In the genomic region with DNA sequence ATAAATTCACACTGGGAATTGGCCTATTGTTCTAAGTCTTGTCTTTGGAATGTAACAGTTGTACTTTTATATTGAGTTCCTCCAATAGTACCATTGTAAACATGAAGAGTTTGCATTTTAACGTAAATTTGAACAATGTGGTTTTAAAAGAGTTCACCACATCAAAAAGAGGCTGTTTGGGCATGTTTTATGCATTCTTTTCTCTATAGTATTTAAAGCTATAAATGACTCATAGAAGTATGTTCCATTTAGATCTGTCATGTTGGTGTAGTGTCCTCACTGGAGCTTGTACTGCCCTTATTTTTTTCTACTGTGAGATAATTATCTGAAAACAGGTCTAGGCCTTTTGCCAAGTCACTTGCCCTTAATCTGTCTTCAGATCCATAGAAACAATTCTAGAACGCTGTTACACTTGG, we compare ENCODE assay signal across 15 cellular contexts.
DNase-seq lines count a peak whose midpoint lies in the region; ATAC-seq and TF ChIP-seq lines count a peak whose summit lies in the region.
"Had no signal": no experiment of that assay in that cellular context is flagged by ENCODE, and none has a peak within 500 bp of the region (broad histone marks: within the 10 kb centered on the region; RNA-seq: fewer than 3 reads in every experiment).

No MANE protein-coding gene starts in this region.

- peak; percentile 62 for DNase-seq in HT-29 (ENCODE audit: low spot score)
- no peak for DNase-seq in T-helper 2 cell treated with Interferon-gamma antibody and Interleukin-4, amounts not matched to agents 5 μg/mL and 100 μg/mL, for 36 hours (ENCODE audit: low spot score)
- DNase-seq in foreskin keratinocyte = peak; percentile 88 to 93
- DNase-seq in activated T-cell treated with anti-CD3 and anti-CD28 coated beads for 4 hours = no peak
- no peak for DNase-seq in stimulated activated CD4-positive, alpha-beta T cell treated with anti-CD3 and anti-CD28 coated beads, Interleukin-4, amount 100 ng/mL, for 4 hours
- DNase-seq in stimulated activated CD4-positive, alpha-beta T cell treated with anti-CD3 and anti-CD28 coated beads, Interleukin-12 subunit alpha, Interleukin-12 subunit beta, amount 100 ng/mL, for 4 hours = no peak
- DNase-seq: activated CD8-positive, alpha-beta memory T cell treated with anti-CD3 and anti-CD28 coated beads for 24 hours; CD4-positive, alpha-beta memory T cell; NCI-H146; right lobe of liver; Right ventricle myocardium superior had no signal

- no peaks in the 10 kb centered on the region for H3K27me3 ChIP-seq in BLaER1
- peaks cover 3% of the 10 kb centered on the region for H3K27me3 ChIP-seq in foreskin keratinocyte
- H3K27me3 ChIP-seq: adrenal gland, right lobe of liver had no signal

- no peak overlapping the region for H3K4me3 ChIP-seq in BLaER1
- H3K4me3 ChIP-seq: adrenal gland, right lobe of liver had no signal

- H3K27ac ChIP-seq in BLaER1 = no peak overlapping the region
- H3K27ac ChIP-seq in foreskin keratinocyte = no peak overlapping the region
- H3K27ac ChIP-seq: adrenal gland, right lobe of liver had no signal

- TF ChIP-seq CTCF in foreskin keratinocyte (conservative IDR thresholded peaks at IDR 0.05) = no peak

- no peaks in the 10 kb centered on the region for H4K20me1 ChIP-seq in BLaER1

- no peak overlapping the region for H3K4me3 Mint-ChIP-seq in T-helper 2 cell treated with Interferon-gamma antibody and Interleukin-4, amounts not matched to agents 5 μg/mL and 100 μg/mL, for 36 hours
- H3K4me3 Mint-ChIP-seq: CD4-positive, alpha-beta memory T cell; memory B cell had no signal

- H3K36me3 ChIP-seq in BLaER1 = no peaks in the 10 kb centered on the region
- H3K36me3 ChIP-seq: adrenal gland, right lobe of liver had no signal

- H3K4me1 Mint-ChIP-seq in T-helper 2 cell treated with Interferon-gamma antibody and Interleukin-4, amounts not matched to agents 5 μg/mL and 100 μg/mL, for 36 hours (ENCODE audit: low read depth) = peaks cover 29% of the 10 kb centered on the region

- H3K4me2 ChIP-seq in BLaER1 = peak overlapping the region; percentile 7; the same call in 1 of the 2 replicates

- ATAC-seq in foreskin keratinocyte (peak; percentile 94), HG03460 (IDR thresholded peaks at IDR 0.05; ENCODE audit: unreplicated experiment) (no peak)
- ATAC-seq: right lobe of liver had no signal

- H3K9me3 Mint-ChIP-seq in T-helper 2 cell treated with Interferon-gamma antibody and Interleukin-4, amounts not matched to agents 5 μg/mL and 100 μg/mL, for 36 hours = no peaks in the 10 kb centered on the region
- H3K9me3 Mint-ChIP-seq: memory B cell had no signal

- H3K36me3 Mint-ChIP-seq in T-helper 2 cell treated with Interferon-gamma antibody and Interleukin-4, amounts not matched to agents 5 μg/mL and 100 μg/mL, for 36 hours (ENCODE audit: low read depth) = peaks cover 3% of the 10 kb centered on the region

- H3K27ac Mint-ChIP-seq in T-helper 2 cell treated with Interferon-gamma antibody and Interleukin-4, amounts not matched to agents 5 μg/mL and 100 μg/mL, for 36 hours = peak overlapping the region; percentile 8
- H3K27ac Mint-ChIP-seq: CD4-positive, alpha-beta memory T cell; memory B cell had no signal

- no peak overlapping the region for H3K9ac ChIP-seq in BLaER1

- no peaks in the 10 kb centered on the region for H3K9me3 ChIP-seq in BLaER1
- H3K9me3 ChIP-seq: adrenal gland, right lobe of liver had no signal

- peaks cover 25% of the 10 kb centered on the region for H3K4me1 ChIP-seq in BLaER1
- peaks cover 10% of the 10 kb centered on the region for H3K4me1 ChIP-seq in foreskin keratinocyte
- H3K4me1 ChIP-seq: adrenal gland, right lobe of liver had no signal

- H3K27me3 Mint-ChIP-seq in T-helper 2 cell treated with Interferon-gamma antibody and Interleukin-4, amounts not matched to agents 5 μg/mL and 100 μg/mL, for 36 hours (ENCODE audit: low read depth) = no peaks in the 10 kb centered on the region
- H3K27me3 Mint-ChIP-seq: CD4-positive, alpha-beta memory T cell; memory B cell had no signal

Comparison
In these comparisons a context has a peak if more than half of its experiments do, and no peak if none do; other contexts are left out.
1. DNase-seq: peak in HT-29 (single experiment) and foreskin keratinocyte (2 of 2); none in T-helper 2 cell treated with Interferon-gamma antibody and Interleukin-4, amounts not matched to agents 5 μg/mL and 100 μg/mL, for 36 hours (single experiment), activated T-cell treated with anti-CD3 and anti-CD28 coated beads for 4 hours (single experiment), stimulated activated CD4-positive, alpha-beta T cell treated with anti-CD3 and anti-CD28 coated beads, Interleukin-4, amount 100 ng/mL, for 4 hours (0 of 2) and stimulated activated CD4-positive, alpha-beta T cell treated with anti-CD3 and anti-CD28 coated beads, Interleukin-12 subunit alpha, Interleukin-12 subunit beta, amount 100 ng/mL, for 4 hours (single experiment).